In the genomic region with DNA sequence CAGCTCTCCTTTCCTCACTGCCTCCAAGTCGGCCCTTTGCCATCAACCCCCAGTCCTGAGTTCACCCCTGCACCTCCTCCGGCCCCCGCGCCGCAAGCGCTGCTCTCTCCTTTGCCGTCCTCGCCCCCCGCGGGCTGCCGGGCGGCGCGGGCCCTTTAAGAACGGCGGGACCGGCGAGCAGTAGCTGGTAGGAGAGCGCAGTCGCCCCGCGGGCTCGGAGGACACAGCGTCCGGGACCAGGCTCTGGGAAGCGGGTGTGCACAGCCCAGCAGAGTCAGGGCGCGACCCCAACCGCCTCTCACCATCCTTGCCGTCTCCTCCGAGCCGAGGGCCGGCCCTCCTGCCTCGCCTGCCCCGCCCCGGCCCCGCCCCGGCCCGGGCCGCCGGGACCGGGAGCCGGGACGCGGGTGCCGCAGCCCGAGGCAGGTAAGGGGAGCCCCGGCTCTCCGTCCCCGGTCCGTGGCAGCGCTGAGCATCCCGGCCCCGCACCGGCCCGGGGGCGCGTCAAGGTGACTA, we compare ENCODE assay signal across 8 cellular contexts. TPM values are rescaled to one million over a fixed set of nuclear protein-coding genes. Genes with fewer than 3 reads are reported as not detected.
DNase-seq lines count a peak whose midpoint lies in the region; ATAC-seq and TF ChIP-seq lines count a peak whose summit lies in the region.

A gene (plus strand): TSS at position 198 of the 516 bp plus-strand sequence. CDS start 914 bp downstream, outside the sequence.

- DNase-seq in GM13976 (ENCODE audit: low spot score) (peak; percentile 59), RWPE1 (ENCODE audit: low spot score) (peak; percentile 7), lower leg skin (ENCODE audit: low spot score in 2 of 2) (no peak), GM19238 (ENCODE audit: insufficient read length, low spot score) (no peak)
- DNase-seq in central memory CD4-positive, alpha-beta T cell, result peak; percentile 5

- ATAC-seq in GM21529 (IDR thresholded peaks at IDR 0.05; ENCODE audit: unreplicated experiment), result no peak
- ATAC-seq in HG03159 (IDR thresholded peaks at IDR 0.05; ENCODE audit: unreplicated experiment), result no peak

- peaks cover 8 to 24% (median 14%) of the 10 kb centered on the region in 5 donors for H3K27me3 ChIP-seq in subcutaneous abdominal adipose tissue (ENCODE audit: control insufficient read depth in 5 of 5, insufficient read depth in 4 of 5, low read length in 5 of 5)

- TF ChIP-seq CTCF in GM13976 (IDR thresholded peaks at IDR 0.05; ENCODE audit: borderline replicate concordance, control extremely low read depth, extremely low read depth, insufficient read depth, missing control alignments) (no peak), RWPE1 (conservative IDR thresholded peaks at IDR 0.05; ENCODE audit: low read depth) (no peak), lower leg skin (IDR thresholded peaks at IDR 0.05) (no peak)

- in situ Hi-C loops in GM13976 (cut with MboI; ENCODE audit: low sequenced_read_pairs, unreplicated experiment), result no loop called here

- TF ChIP-seq POLR2A in lower leg skin (IDR thresholded peaks at IDR 0.05), result no peak

- POLR2A ChIA-PET in RWPE1 (lab: Yijun Ruan, JAX; ENCODE audit: low non-redundant PET), result no interaction called here

- H3K9ac ChIP-seq in subcutaneous abdominal adipose tissue (ENCODE audit: low read length in 5 of 5), result peak within 1 kb of the TSS in 4 of 5 donors; percentile 8 to 68 (median 48)

- peaks cover 0 to 17% (median 16%) of the 10 kb centered on the region in 5 donors for H3K4me1 ChIP-seq in subcutaneous abdominal adipose tissue (ENCODE audit: control insufficient read depth in 5 of 5, insufficient read depth in 5 of 5, low read length in 5 of 5)

- no peaks in the 10 kb centered on the region for H3K9me3 ChIP-seq in subcutaneous abdominal adipose tissue (ENCODE audit: control insufficient read depth in 5 of 5, low read length in 5 of 5)

- WGBS in lower leg skin, 2 donors, result 0 to 3% methylated on average over 28 to 48 of the region's 58 CpGs

- CTCF ChIA-PET in RWPE1 (lab: Yijun Ruan, JAX), result interaction anchor here (0.6 to 2.2 kb wide), 2 partner anchors 48 to 990 kb away, joined by 3 to 6 read pairs; no protein-coding TSS in a partner anchor

- H3K27ac ChIP-seq in RWPE1, result no peak within 1 kb of the TSS
- H3K27ac ChIP-seq in subcutaneous abdominal adipose tissue (ENCODE audit: low read depth, low read length), result no peak within 1 kb of the TSS

- intact Hi-C loops in lower leg skin (cut with DNase I; ENCODE audit: low total_unique reads), result no loop called here

- peak within 1 kb of the TSS; percentile 40 for H3K4me3 ChIP-seq in lower leg skin (ENCODE audit: low read depth, poor library complexity, severe bottlenecking)
- peak within 1 kb of the TSS; percentile 55 to 72 (median 64) for H3K4me3 ChIP-seq in subcutaneous abdominal adipose tissue (ENCODE audit: low read depth in 1 of 5, low read length in 5 of 5)

- H3K36me3 ChIP-seq in subcutaneous abdominal adipose tissue (ENCODE audit: control insufficient read depth in 5 of 5, insufficient read depth in 5 of 5, low read length in 5 of 5), result no peaks in the 10 kb centered on the region

RNA-seq across cellular contexts. Expression of the gene that starts here (rescaled TPM):
- total RNA-seq in lower leg skin, result 1 to 10 TPM in 1 of 4 donors, under 1 TPM in 3; 0.52 to 1.1 (median 0.67) TPM

Comparison
In these comparisons a context has a peak if more than half of its experiments do, and no peak if none do; other contexts are left out.
1. DNase-seq: peak in GM13976 (single experiment), RWPE1 (single experiment) and central memory CD4-positive, alpha-beta T cell (single experiment); none in lower leg skin (0 of 2) and GM19238 (single experiment).